In genomic region chr3:177345049-177345972, GRCh38 we compare ENCODE assay signal across 8 cellular contexts.
DNase-seq lines count a peak whose midpoint lies in the region; ATAC-seq and TF ChIP-seq lines count a peak whose summit lies in the region.

No MANE protein-coding gene starts in this region.

- no peak for TF ChIP-seq CTCF in GM10266 (IDR thresholded peaks at IDR 0.05; ENCODE audit: control insufficient read depth, insufficient read depth, low read depth, missing control alignments)
- no peak for TF ChIP-seq CTCF in WTC11 (IDR thresholded peaks at IDR 0.05)
- no peak for TF ChIP-seq CTCF in GM13977 (IDR thresholded peaks at IDR 0.05; ENCODE audit: extremely low read depth, insufficient read depth, missing control alignments)

- peaks cover 17% of the 10 kb centered on the region for H3K4me1 Mint-ChIP-seq in WTC11

- no peaks in the 10 kb centered on the region for H3K9me3 Mint-ChIP-seq in WTC11

- ATAC-seq in HG02763 (IDR thresholded peaks at IDR 0.05; ENCODE audit: unreplicated experiment): peak; percentile 67
- ATAC-seq in WTC11: peak; percentile 84

- peak overlapping the region; percentile 41 for H3K4me3 Mint-ChIP-seq in WTC11

- DNase-seq in GM10266 (ENCODE audit: extremely low spot score) (peak; percentile 47), NCI-H2029 treated with DMSO at 0.1 percent for 48 hours (lab: John Stamatoyannopoulos, UW) (peak; percentile 76), WTC11 (ENCODE audit: low spot score) (peak; percentile 21), kidney glomerular epithelial cell (lab: John Stamatoyannopoulos, UW) (peak; percentile 98), GM13977 (ENCODE audit: low spot score) (no peak)
- peak; percentile 8 for DNase-seq in central memory CD4-positive, alpha-beta T cell
- peak in 3 of 4 experiments; percentile 28 to 45 (median 42) for DNase-seq in stimulated activated CD4-positive, alpha-beta T cell treated with anti-CD3 and anti-CD28 coated beads, Interleukin-1b, Interleukin-23, amount 100 ng/mL, for 24 hours (ENCODE audit: low read depth in 4 of 4, low spot score in 1 of 4)

- H3K27me3 Mint-ChIP-seq in WTC11 (ENCODE audit: low read depth): peaks cover 98% of the 10 kb centered on the region

- H3K27ac Mint-ChIP-seq in WTC11: no peak overlapping the region; the same call in 1 of the 2 replicates

- no peaks in the 10 kb centered on the region for H3K36me3 Mint-ChIP-seq in WTC11

- POLR2A ChIA-PET in WTC11 (lab: Charles Lee): no interaction called here

- in situ Hi-C loops in GM13977 (cut with MboI; ENCODE audit: low pct_unique_long_range_greater_than_20kb, low sequenced_read_pairs, unreplicated experiment): no loop called here

- CTCF ChIA-PET in WTC11 (lab: Charles Lee): no interaction called here

TF ChIP-seq in WTC11, 78 proteins besides CTCF, POLR2A, EP300 and RAD21:
- no peak for TF ChIP-seq ATF3 (CRISPR knock-in tag; conservative IDR thresholded peaks at IDR 0.05)
- TF ChIP-seq HMGXB4 (CRISPR knock-in tag; IDR thresholded peaks at IDR 0.05): no peak
- no peak for TF ChIP-seq ATF1 (CRISPR knock-in tag; IDR thresholded peaks at IDR 0.05)
- TF ChIP-seq MAX (CRISPR knock-in tag; IDR thresholded peaks at IDR 0.05): no peak
- TF ChIP-seq NR3C1 (CRISPR knock-in tag; conservative IDR thresholded peaks at IDR 0.05; ENCODE audit: low read depth): no peak
TF ChIP-seq in WTC11: peak in this region for 0.
